ENCODE assay signal across 9 cellular contexts in the genomic region with DNA sequence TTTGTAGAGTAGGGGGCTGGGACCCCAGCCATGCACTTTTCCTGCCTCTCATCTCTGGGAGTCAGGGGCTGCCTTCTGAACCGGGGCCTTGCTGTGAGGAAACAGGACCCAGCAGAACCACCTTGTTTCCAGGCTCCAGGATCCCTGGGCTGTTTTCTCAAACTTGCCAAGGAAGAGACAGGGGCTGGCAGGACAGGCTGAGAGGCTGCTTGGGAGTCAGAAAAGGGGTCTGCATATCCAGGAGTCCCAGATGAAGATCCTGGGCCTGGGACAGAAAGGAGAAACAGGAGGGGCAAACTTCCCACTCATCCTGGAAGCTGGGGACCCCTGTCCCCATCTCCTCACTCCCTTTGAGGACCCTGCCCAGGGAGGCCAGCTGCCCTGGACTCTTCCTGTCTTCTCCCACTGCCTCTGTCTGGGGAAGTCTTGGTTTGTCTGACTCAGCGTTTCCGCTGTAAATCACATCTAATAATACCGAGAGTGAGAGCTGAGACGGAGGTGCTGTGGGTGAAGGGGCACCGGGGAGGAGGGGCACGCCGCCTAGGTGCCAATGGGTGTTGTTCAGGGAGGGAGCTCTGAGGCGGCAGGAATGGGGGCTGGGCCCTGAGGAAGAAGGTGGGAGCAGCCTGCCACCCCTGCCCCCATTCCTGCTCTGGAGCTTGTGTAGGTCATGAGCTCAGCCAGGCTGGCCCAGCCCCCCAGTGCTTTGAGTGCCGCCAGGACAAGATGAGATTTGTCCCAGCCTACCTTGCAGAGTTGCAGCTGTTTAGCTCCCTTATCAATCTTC. TPM values are rescaled to one million over a fixed set of nuclear protein-coding genes. Genes with fewer than 3 reads are reported as not detected.
A peak's percentile ranks its signal among the peaks of the same experiment; 100 is the strongest.
DNase-seq lines count a peak whose midpoint lies in the region; ATAC-seq, FAIRE-seq and TF ChIP-seq lines count a peak whose summit lies in the region.
"Had no signal": no experiment of that assay in that cellular context is flagged by ENCODE, and none has a peak within 500 bp of the region (broad histone marks: within the 10 kb centered on the region; RNA-seq: fewer than 3 reads in every experiment).

No MANE protein-coding gene starts in this region.

- ATAC-seq in A549 (peak in 1 of 2 experiments; percentile 33; a peak in 3 of 6 replicates), GM19035 (IDR thresholded peaks at IDR 0.05; ENCODE audit: unreplicated experiment) (peak; percentile 46)

- in situ Hi-C loops in KBM-7 (cut with MboI; ENCODE audit: low pct_unique_long_range_greater_than_20kb, low sequenced_read_pairs), result loop anchor here (25.0 kb wide), 1 partner anchor 807 kb away; no protein-coding TSS in a partner anchor

- intact Hi-C loops in esophagus muscularis mucosa (cut with DNase I) (loop anchor here (10.0 kb wide), 1 partner anchor 805 kb away; no protein-coding TSS in a partner anchor), spleen (cut with DNase I; ENCODE audit: low total_unique reads) (loop anchor here (10.0 kb wide), 2 partner anchors 785 to 805 kb away; no protein-coding TSS in a partner anchor)

- H3K27me3 ChIP-seq in esophagus muscularis mucosa (peaks cover 0 to 3% (median 0%) of the 10 kb centered on the region in 4 donors), parathyroid adenoma (ENCODE audit: control insufficient read depth, insufficient read depth, low read length) (no peaks in the 10 kb centered on the region), spleen (replicated peaks in 1 of 7) (peaks cover 0 to 24% (median 0%) of the 10 kb centered on the region in 7 donors)

- H3K9me3 ChIP-seq in A549 (no peaks in the 10 kb centered on the region), esophagus muscularis mucosa (no peaks in the 10 kb centered on the region), parathyroid adenoma (ENCODE audit: control insufficient read depth, low read length) (no peaks in the 10 kb centered on the region), spleen (no peaks in the 10 kb centered on the region)

- TF ChIP-seq CTCF in A549 (IDR thresholded peaks at IDR 0.05) (no peak), esophagus muscularis mucosa (IDR thresholded peaks at IDR 0.05) (no peak), parathyroid adenoma (IDR thresholded peaks at IDR 0.05) (no peak), spleen (IDR thresholded peaks at IDR 0.05 in 8 of 11, conservative IDR thresholded peaks at IDR 0.05 in 3 of 11) (no peak)

- TF ChIP-seq RAD21 in A549 (conservative IDR thresholded peaks at IDR 0.05 in 1 of 2, IDR thresholded peaks at IDR 0.05 in 1 of 2), result no peak

- peaks cover 12 to 25% (median 25%) of the 10 kb centered on the region in 4 donors for H3K36me3 ChIP-seq in esophagus muscularis mucosa
- H3K36me3 ChIP-seq in parathyroid adenoma (ENCODE audit: control insufficient read depth, insufficient read depth, low read length), result no peaks in the 10 kb centered on the region
- peaks cover 4 to 16% (median 12%) of the 10 kb centered on the region in 6 donors for H3K36me3 ChIP-seq in spleen

- TF ChIP-seq EP300 in A549 (IDR thresholded peaks at IDR 0.05) (no peak), esophagus muscularis mucosa (IDR thresholded peaks at IDR 0.05) (no peak)

- H3K9ac ChIP-seq in parathyroid adenoma, result no peak overlapping the region

- no peaks in the 10 kb centered on the region for H3K79me2 ChIP-seq in parathyroid adenoma

- POLR2A ChIA-PET in A549 (lab: Yijun Ruan, JAX), result interaction anchor here (1.2 kb wide), 1 partner anchor 9 kb away, joined by 4 read pairs; no protein-coding TSS in a partner anchor

- peak overlapping the region in 1 of 2 experiments; percentile 52; a peak in 3 of 6 replicates for H3K27ac ChIP-seq in A549
- H3K27ac ChIP-seq in esophagus muscularis mucosa (replicated peaks in 1 of 4), result peak overlapping the region in 2 of 4 donors; percentile 3 to 32
- no peak overlapping the region for H3K27ac ChIP-seq in parathyroid adenoma
- H3K27ac ChIP-seq in spleen, result peak overlapping the region in 3 of 8 donors; percentile 18 to 54 (median 42)

- CTCF ChIA-PET in A549 (lab: Yijun Ruan, JAX), result interaction anchor here (0.6 to 2.5 kb wide), 4 partner anchors 9 to 805 kb away, joined by 3 to 8 read pairs (median 4); no protein-coding TSS in a partner anchor

- H3K4me3 ChIP-seq in A549 (no peak overlapping the region), esophagus muscularis mucosa (peak overlapping the region; percentile 2 to 20 (median 10)), parathyroid adenoma (ENCODE audit: low read depth, low read length) (no peak overlapping the region), spleen (peak overlapping the region in 1 of 8 donors; percentile 43)

- H3K4me1 ChIP-seq in A549, result 0 out of 3 replicates have a peak, but pooled peaks cover 3% of the 10 kb centered on the region
- peaks cover 27 to 32% (median 28%) of the 10 kb centered on the region in 4 donors for H3K4me1 ChIP-seq in esophagus muscularis mucosa
- H3K4me1 ChIP-seq in parathyroid adenoma, result peaks cover 10% of the 10 kb centered on the region
- H3K4me1 ChIP-seq in spleen, result peaks cover 18 to 59% (median 48%) of the 10 kb centered on the region in 6 donors

- no peak overlapping the region for H3K4me2 ChIP-seq in A549
- H3K4me2 ChIP-seq in parathyroid adenoma (ENCODE audit: low read length), result peak overlapping the region; percentile 24

- TF ChIP-seq POLR2A in A549 (IDR thresholded peaks at IDR 0.05; ENCODE audit: low read length) (no peak), esophagus muscularis mucosa (IDR thresholded peaks at IDR 0.05; ENCODE audit: low read depth) (no peak), spleen (IDR thresholded peaks at IDR 0.05) (no peak)

- peak overlapping the region; percentile 64 for H2AFZ ChIP-seq in parathyroid adenoma

- DNase-seq in A549 (ENCODE audit: low read depth in 1 of 2, low spot score in 1 of 2) (no peak), KBM-7 (peak; percentile 51), esophagus muscularis mucosa (ENCODE audit: extremely low spot score) (no peak), spleen (no peak), NCI-H1694 treated with DMSO at 0.1 percent for 48 hours (lab: John Stamatoyannopoulos, UW) (no peak)
- peak; percentile 65 for DNase-seq in activated CD4-positive, CD25-positive, alpha-beta regulatory T cell treated with anti-CD3 and anti-CD28 coated beads, Interleukin-2, amount 50 U/mL, for 72 hours

- FAIRE-seq in A549 (lab: Jason Lieb, UNC), result no peak
- FAIRE-seq: endometrium had no signal

- 73% methylated on average over 8 of the region's 10 CpGs for whole genome bisulfite sequencing in A549 (ENCODE audit: missing lambda C conversion rate)
- 9% methylated on average over 10 of the region's 10 CpGs for WGBS in esophagus muscularis mucosa
- WGBS in spleen, 5 donors, result 7 to 17% (median 12%) methylated on average over 9 to 10 of the region's 10 CpGs

TF ChIP-seq in A549, 52 proteins besides CTCF, POLR2A, EP300 and RAD21 (continues in another document):
- TF ChIP-seq ZSCAN20 (CRISPR knock-in tag; IDR thresholded peaks at IDR 0.05) (no peak), KDM5A (IDR thresholded peaks at IDR 0.05) (no peak), RCOR1 (IDR thresholded peaks at IDR 0.05; ENCODE audit: low read depth, low read length) (no peak), ZC3H11A (IDR thresholded peaks at IDR 0.05) (no peak), MAFK (IDR thresholded peaks at IDR 0.05; ENCODE audit: partially characterized antibody) (peak; percentile 84)

RNA-seq across cellular contexts. Expression of a gene that starts 16.7 kb away (rescaled TPM):
- polyA plus RNA-seq in A549 (2011; rRNA removed) (not detected in 2 replicates), A549 (2017; fragmentation: RNase III; extraction: RNeasy Plus Mini Kit Qiagen cat#74134 plus additional on column Dnase treatment) (not detected in 3 replicates), spleen (under 1 TPM; 0.07 to 0.38 (median 0.08) TPM)
- not detected in 2 replicates for polyA plus RNA-seq in A549 (2012; cell fraction: cytosol; rRNA removed)
- polyA plus RNA-seq in A549 (2012; cell fraction: nucleus; rRNA removed), result 0.09 TPM in 1 of 2 replicates, not detected in the other
- polyA minus RNA-seq in A549 (2011; rRNA and poly(A)+ RNA removed), result not detected in 2 replicates
- total RNA-seq in esophagus muscularis mucosa (1 to 10 TPM in 1 of 4 donors, under 1 TPM in 2, not detected in 1; 0.29 to 1.3 (median 0.33) TPM), spleen (under 1 TPM in 4 of 7 donors, not detected in 3; 0.17 to 0.60 (median 0.30) TPM)

RNA-seq across cellular contexts. Expression of a gene that starts 17.4 kb away (rescaled TPM):
- polyA plus RNA-seq in A549 (2011; rRNA removed) (27.0 and 37.6 TPM in 2 replicates), A549 (2017; fragmentation: RNase III; extraction: RNeasy Plus Mini Kit Qiagen cat#74134 plus additional on column Dnase treatment) (43.1 to 53.1 TPM (median 44.8 TPM) in 3 replicates), spleen (10 to 100 TPM; 12.5 to 21.0 (median 20.6) TPM)
- polyA plus RNA-seq in A549 (2012; cell fraction: cytosol; rRNA removed), result 15.3 and 16.7 TPM in 2 replicates
- polyA plus RNA-seq in A549 (2012; cell fraction: nucleus; rRNA removed), result 5.9 and 11.9 TPM in 2 replicates
- 7.3 and 10.5 TPM in 2 replicates for polyA minus RNA-seq in A549 (2011; rRNA and poly(A)+ RNA removed)
- total RNA-seq in esophagus muscularis mucosa (10 to 100 TPM; 39.7 to 55.8 (median 42.4) TPM), spleen (10 to 100 TPM; 19.2 to 51.4 (median 23.7) TPM)

RNA-seq across cellular contexts. Expression of a gene that starts 24.6 kb away (rescaled TPM):
- polyA plus RNA-seq in A549 (2011; rRNA removed) (1.4 and 2.0 TPM in 2 replicates), A549 (2017; fragmentation: RNase III; extraction: RNeasy Plus Mini Kit Qiagen cat#74134 plus additional on column Dnase treatment) (4.3 to 5.9 TPM (median 5.4 TPM) in 3 replicates), spleen (10 to 100 TPM in 1 of 3 donors, 1 to 10 TPM in 2; 8.6 to 14.0 (median 9.3) TPM)
- polyA plus RNA-seq in A549 (2012; cell fraction: cytosol; rRNA removed), result 3.1 and 4.4 TPM in 2 replicates
- 5.0 and 6.4 TPM in 2 replicates for polyA plus RNA-seq in A549 (2012; cell fraction: nucleus; rRNA removed)
- polyA minus RNA-seq in A549 (2011; rRNA and poly(A)+ RNA removed), result 4.4 and 4.6 TPM in 2 replicates
- total RNA-seq in esophagus muscularis mucosa (10 to 100 TPM; 38.3 to 76.9 (median 52.9) TPM), spleen (10 to 100 TPM; 13.0 to 39.9 (median 19.5) TPM)

RNA-seq across cellular contexts. Expression of a gene that starts 40.1 kb away (rescaled TPM):
- polyA plus RNA-seq in A549 (2011; rRNA removed), result 53.5 and 62.6 TPM in 2 replicates
- polyA plus RNA-seq in A549 (2012; cell fraction: cytosol; rRNA removed), result 21.8 and 24.7 TPM in 2 replicates
- 10.9 and 15.5 TPM in 2 replicates for polyA plus RNA-seq in A549 (2012; cell fraction: nucleus; rRNA removed)
- 99.2 to 101 TPM (median 101 TPM) in 3 replicates for polyA plus RNA-seq in A549 (2017; fragmentation: RNase III; extraction: RNeasy Plus Mini Kit Qiagen cat#74134 plus additional on column Dnase treatment)
- 18.5 and 23.7 TPM in 2 replicates for polyA minus RNA-seq in A549 (2011; rRNA and poly(A)+ RNA removed)
- total RNA-seq in esophagus muscularis mucosa, result 10 to 100 TPM; 38.2 to 42.4 (median 40.6) TPM
- total RNA-seq in spleen, result 10 to 100 TPM; 44.5 to 64.3 (median 53.6) TPM
- 10 to 100 TPM; 19.7 to 24.9 (median 22.1) TPM for polyA plus RNA-seq in spleen

Comparison
In these comparisons a context has a peak if more than half of its experiments do, and no peak if none do; other contexts are left out.
1. DNase-seq: peak in KBM-7 (single experiment) and activated CD4-positive, CD25-positive, alpha-beta regulatory T cell treated with anti-CD3 and anti-CD28 coated beads, Interleukin-2, amount 50 U/mL, for 72 hours (single experiment); none in A549 (0 of 2), esophagus muscularis mucosa (single experiment), spleen (single experiment) and NCI-H1694 treated with DMSO at 0.1 percent for 48 hours (single experiment).
2. H3K4me3 ChIP-seq: peak in esophagus muscularis mucosa (4 of 4); none in A549 (single experiment) and parathyroid adenoma (single experiment).